13 cellular contexts compared by ENCODE assay signal in the genomic region with DNA sequence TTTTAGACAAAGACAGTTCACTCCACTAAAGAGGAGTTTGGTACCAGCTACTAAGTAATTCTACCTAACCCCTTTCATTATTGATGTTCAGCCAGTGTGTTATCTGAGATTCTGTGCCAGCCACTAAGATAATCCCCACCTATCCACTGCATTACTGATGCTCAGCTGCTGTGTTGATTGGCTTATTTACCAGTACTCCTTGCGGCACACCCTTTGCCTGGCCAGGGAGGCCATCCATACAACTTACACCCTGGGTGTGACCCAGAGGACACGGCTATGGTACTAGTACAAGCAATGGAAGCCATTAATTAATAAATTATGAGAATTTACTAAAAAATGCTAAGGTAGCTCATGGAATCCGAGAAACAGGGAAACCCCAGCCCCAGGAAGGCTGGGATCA.
"Had no signal": no experiment of that assay in that cellular context is flagged by ENCODE, and none has a peak within 500 bp of the region (broad histone marks: within the 10 kb centered on the region; RNA-seq: fewer than 3 reads in every experiment).

No MANE protein-coding gene starts in this region.

- H3K4me3 Mint-ChIP-seq: activated CD4-positive, alpha-beta memory T cell treated with anti-CD3 and anti-CD28 coated beads for 36 hours; activated naive CD8-positive, alpha-beta T cell; activated T-cell treated with anti-CD3 and anti-CD28 coated beads, Interleukin-2, amount 50 U/mL, for 4 hours had no signal

- H3K27ac Mint-ChIP-seq: activated CD4-positive, alpha-beta memory T cell treated with anti-CD3 and anti-CD28 coated beads for 36 hours; activated naive CD8-positive, alpha-beta T cell; stimulated activated memory B cell treated with anti-CD40 and anti-IgM and Interleukin-4, amounts not matched to agents 10 μg/mL and 1 μg/mL and 100 μg/mL, for 72 hours had no signal

- H3K27me3 Mint-ChIP-seq: stimulated activated memory B cell treated with anti-CD40 and anti-IgM and Interleukin-4, amounts not matched to agents 10 μg/mL and 1 μg/mL and 100 μg/mL, for 72 hours had no signal

- DNase-seq: activated CD4-positive, alpha-beta memory T cell treated with anti-CD3 and anti-CD28 coated beads for 36 hours; activated CD4-positive, alpha-beta T cell treated with anti-CD3 and anti-CD28 coated beads for 1 hour; activated effector memory CD4-positive, alpha-beta T cell treated with anti-CD3 and anti-CD28 coated beads, Interleukin-2, amount 50 U/mL, for 16 hours; activated T-cell treated with anti-CD3 and anti-CD28 coated beads, Interleukin-2, amount 50 U/mL, for 4 hours; brain microvascular endothelial cell; hypothalamus; kidney; left ventricle myocardium inferior; mesenchymal stem cell; substantia nigra; transverse colon had no signal

- H3K4me1 Mint-ChIP-seq: stimulated activated memory B cell treated with anti-CD40 and anti-IgM and Interleukin-4, amounts not matched to agents 10 μg/mL and 1 μg/mL and 100 μg/mL, for 72 hours had no signal

- H3K27me3 ChIP-seq: brain microvascular endothelial cell, transverse colon had no signal

- H3K4me1 ChIP-seq: left ventricle myocardium inferior had no signal

- H3K36me3 Mint-ChIP-seq: activated CD4-positive, alpha-beta memory T cell treated with anti-CD3 and anti-CD28 coated beads for 36 hours; activated naive CD8-positive, alpha-beta T cell; stimulated activated memory B cell treated with anti-CD40 and anti-IgM and Interleukin-4, amounts not matched to agents 10 μg/mL and 1 μg/mL and 100 μg/mL, for 72 hours had no signal

- H3K9me3 ChIP-seq: left ventricle myocardium inferior, transverse colon had no signal

- H3K9me3 Mint-ChIP-seq: activated CD4-positive, alpha-beta memory T cell treated with anti-CD3 and anti-CD28 coated beads for 36 hours; activated T-cell treated with anti-CD3 and anti-CD28 coated beads, Interleukin-2, amount 50 U/mL, for 4 hours; stimulated activated memory B cell treated with anti-CD40 and anti-IgM and Interleukin-4, amounts not matched to agents 10 μg/mL and 1 μg/mL and 100 μg/mL, for 72 hours had no signal

- H3K4me3 ChIP-seq: transverse colon had no signal

- H3K27ac ChIP-seq: brain microvascular endothelial cell, left ventricle myocardium inferior, transverse colon had no signal
